13 cellular contexts compared by ENCODE assay signal in genomic region chr6:134502614-134503541, GRCh38.
DNase-seq lines count a peak whose midpoint lies in the region; ATAC-seq and TF ChIP-seq lines count a peak whose summit lies in the region.
"Had no signal": no experiment of that assay in that cellular context is flagged by ENCODE, and none has a peak within 500 bp of the region (broad histone marks: within the 10 kb centered on the region; RNA-seq: fewer than 3 reads in every experiment).

No MANE protein-coding gene starts in this region.

- peaks cover 4% of the 10 kb centered on the region for H3K27me3 Mint-ChIP-seq in dendritic cell treated with granulocyte-macrophage colony-stimulating factor and Interleukin-4, amounts not matched to agents 40 ng/mL and 50 ng/mL, for 4 days

- no peak overlapping the region for H3K14ac ChIP-seq in mesenchymal stem cell (ENCODE audit: low read length in 2 of 2)

- H2AFZ ChIP-seq in mesenchymal stem cell (ENCODE audit: low read depth, low read length) = no peak overlapping the region

- H3K9me3 ChIP-seq in Peyer's patch (no peaks in the 10 kb centered on the region), mesenchymal stem cell (ENCODE audit: control insufficient read depth, low read length) (no peaks in the 10 kb centered on the region)
- H3K9me3 ChIP-seq: esophagus muscularis mucosa, thyroid gland had no signal

- WGBS in mesenchymal stem cell = 93% methylated on average over 12 of the region's 12 CpGs

- H3K36me3 ChIP-seq in Peyer's patch (no peaks in the 10 kb centered on the region), mesenchymal stem cell (ENCODE audit: control insufficient read depth in 1 of 2, insufficient read depth in 2 of 2, low read depth in 1 of 2, low read length in 2 of 2) (no peaks in the 10 kb centered on the region)
- H3K36me3 ChIP-seq: esophagus muscularis mucosa, thyroid gland had no signal

- no peak overlapping the region for H2BK12ac ChIP-seq in mesenchymal stem cell (ENCODE audit: low read length in 2 of 2)

- no peak for TF ChIP-seq CTCF in Peyer's patch (IDR thresholded peaks at IDR 0.05)

- H3K4me1 ChIP-seq in Peyer's patch (peaks cover 0 to 5% (median 0%) of the 10 kb centered on the region in 4 donors), mesenchymal stem cell (ENCODE audit: control insufficient read depth, insufficient read depth, low read depth, low read length) (no peaks in the 10 kb centered on the region)
- H3K4me1 ChIP-seq: esophagus muscularis mucosa had no signal

- no peaks in the 10 kb centered on the region for H3K79me1 ChIP-seq in mesenchymal stem cell (replicated peaks; ENCODE audit: low read length, poor library complexity, severe bottlenecking)

- no peak overlapping the region for H4K91ac ChIP-seq in mesenchymal stem cell (ENCODE audit: low read length)

- DNase-seq in Peyer's patch = peak in 2 of 3 donors; percentile 87 to 94
- DNase-seq in mesenchymal stem cell = no peak
- DNase-seq in substantia nigra (lab: John Stamatoyannopoulos, UW) = peak in 27 of 49 donors; percentile 11 to 74 (median 39)
- no peak for DNase-seq in SHP77 (lab: John Stamatoyannopoulos, UW)
- no peak for DNase-seq in GF-D8 (lab: John Stamatoyannopoulos, UW)
- DNase-seq: activated CD4-positive, alpha-beta T cell treated with anti-CD3 and anti-CD28 coated beads for 4 hours; NCI-H2081; SW 1271; thyroid gland had no signal

- intact Hi-C loops in dendritic cell treated with granulocyte-macrophage colony-stimulating factor and Interleukin-4, amounts not matched to agents 40 ng/mL and 50 ng/mL, for 4 days (cut with micrococcal nuclease) = loop anchor here (5.0 kb wide), 1 partner anchor 64 kb away; no protein-coding TSS in a partner anchor

- peaks cover 12% of the 10 kb centered on the region for H3K4me1 Mint-ChIP-seq in dendritic cell treated with granulocyte-macrophage colony-stimulating factor and Interleukin-4, amounts not matched to agents 40 ng/mL and 50 ng/mL, for 4 days (ENCODE audit: low read depth)

- no peak for ATAC-seq in GM18519 (IDR thresholded peaks at IDR 0.05; ENCODE audit: low FRiP score, unreplicated experiment)
- no peak for ATAC-seq in HG03139 (IDR thresholded peaks at IDR 0.05; ENCODE audit: unreplicated experiment)

- no peak overlapping the region for H4K8ac ChIP-seq in mesenchymal stem cell (ENCODE audit: low read length)

- H3K9me3 Mint-ChIP-seq in dendritic cell treated with granulocyte-macrophage colony-stimulating factor and Interleukin-4, amounts not matched to agents 40 ng/mL and 50 ng/mL, for 4 days = no peaks in the 10 kb centered on the region

- H3K4me2 ChIP-seq in mesenchymal stem cell (ENCODE audit: low read length, poor library complexity, severe bottlenecking) = no peak overlapping the region

- H3K27me3 ChIP-seq in Peyer's patch = no peaks in the 10 kb centered on the region
- no peaks in the 10 kb centered on the region for H3K27me3 ChIP-seq in mesenchymal stem cell (ENCODE audit: control insufficient read depth in 1 of 2, insufficient read depth in 1 of 2, low read length in 2 of 2)
- H3K27me3 ChIP-seq: esophagus muscularis mucosa, thyroid gland had no signal

- peak overlapping the region; percentile 5 for H3K27ac Mint-ChIP-seq in dendritic cell treated with granulocyte-macrophage colony-stimulating factor and Interleukin-4, amounts not matched to agents 40 ng/mL and 50 ng/mL, for 4 days

- H3K18ac ChIP-seq in mesenchymal stem cell (ENCODE audit: low read depth in 1 of 2, low read length in 2 of 2) = peak overlapping the region in 1 of 2 experiments; percentile 30

- H2BK120ac ChIP-seq in mesenchymal stem cell (ENCODE audit: low read depth, low read length) = no peak overlapping the region

- no peak overlapping the region for H2BK15ac ChIP-seq in mesenchymal stem cell (ENCODE audit: low read depth, poor library complexity, severe bottlenecking)

- H3K27ac ChIP-seq in Peyer's patch = peak overlapping the region in 3 of 4 donors; percentile 63 to 88 (median 85)
- H3K27ac ChIP-seq in mesenchymal stem cell (ENCODE audit: low read length, poor library complexity, severe bottlenecking) = no peak overlapping the region
- H3K27ac ChIP-seq in substantia nigra (ENCODE audit: low read depth, low read length, poor library complexity, severe bottlenecking) = peak overlapping the region; percentile 11
- H3K27ac ChIP-seq: esophagus muscularis mucosa, thyroid gland had no signal

- H2BK5ac ChIP-seq in mesenchymal stem cell (ENCODE audit: low read depth, low read length, poor library complexity, severe bottlenecking) = peak overlapping the region; percentile 14

- H2AK5ac ChIP-seq in mesenchymal stem cell (ENCODE audit: low read length, severe bottlenecking) = no peak overlapping the region

- no peak overlapping the region for H3K9ac ChIP-seq in mesenchymal stem cell (ENCODE audit: low read length)

- peak overlapping the region in 1 of 4 donors; percentile 6 for H3K4me3 ChIP-seq in Peyer's patch
- H3K4me3 ChIP-seq in mesenchymal stem cell (ENCODE audit: insufficient read depth in 1 of 2, low read depth in 1 of 2, low read length in 2 of 2) = no peak overlapping the region
- H3K4me3 ChIP-seq: esophagus muscularis mucosa, thyroid gland had no signal

- H3K23ac ChIP-seq in mesenchymal stem cell (ENCODE audit: low read length in 2 of 2) = no peak overlapping the region

- TF ChIP-seq POLR2A in Peyer's patch (IDR thresholded peaks at IDR 0.05) = peak; percentile 13 to 43

- H3K4ac ChIP-seq in mesenchymal stem cell (ENCODE audit: low read depth in 1 of 2, low read length in 2 of 2) = peak overlapping the region in 1 of 2 experiments; percentile 41

- no peak overlapping the region for H3K4me3 Mint-ChIP-seq in dendritic cell treated with granulocyte-macrophage colony-stimulating factor and Interleukin-4, amounts not matched to agents 40 ng/mL and 50 ng/mL, for 4 days

- no peaks in the 10 kb centered on the region for H3K36me3 Mint-ChIP-seq in dendritic cell treated with granulocyte-macrophage colony-stimulating factor and Interleukin-4, amounts not matched to agents 40 ng/mL and 50 ng/mL, for 4 days (ENCODE audit: low read depth)

Comparison
In these comparisons a context has a peak if more than half of its experiments do, and no peak if none do; other contexts are left out.
1. DNase-seq: peak in Peyer's patch (2 of 3) and substantia nigra (27 of 49); none in mesenchymal stem cell (single experiment), SHP77 (0 of 2) and GF-D8 (single experiment).